Comparison of ENCODE assay signal across 8 cellular contexts in genomic region chr10:114538544-114538906, GRCh38.
DNase-seq lines count a peak whose midpoint lies in the region; TF ChIP-seq lines count a peak whose summit lies in the region.

No MANE protein-coding gene starts in this region.

- peaks cover 2% of the 10 kb centered on the region for H3K9me3 Mint-ChIP-seq in neural crest cell

- peak overlapping the region; percentile 67 for H3K27ac Mint-ChIP-seq in neural crest cell (ENCODE audit: unreplicated experiment)

- DNase-seq in ELF-1 (ENCODE audit: low read depth, low spot score): peak; percentile 60
- DNase-seq in NB4 (ENCODE audit: low read depth): peak; percentile 16
- peak; percentile 49 for DNase-seq in activated effector memory CD4-positive, alpha-beta T cell treated with Interleukin-2 at 50 U/mL for 16 hours
- no peak for DNase-seq in neural crest cell (ENCODE audit: low read depth, low spot score)
- no peak for DNase-seq in mesenteric fat pad (ENCODE audit: low spot score)
- DNase-seq in RKO (ENCODE audit: low spot score): no peak
- no peak for DNase-seq in COR-L47 (lab: John Stamatoyannopoulos, UW)
- DNase-seq in OCI-M2 (lab: John Stamatoyannopoulos, UW; ENCODE audit: unreplicated experiment): no peak

- no peaks in the 10 kb centered on the region for H3K36me3 Mint-ChIP-seq in neural crest cell (ENCODE audit: low read depth)

- H3K4me3 Mint-ChIP-seq in neural crest cell: no peak overlapping the region

- no peaks in the 10 kb centered on the region for H3K27me3 Mint-ChIP-seq in neural crest cell (ENCODE audit: low read depth)

- peaks cover 20% of the 10 kb centered on the region for H3K4me1 Mint-ChIP-seq in neural crest cell

- TF ChIP-seq POLR2A in NB4 (IDR thresholded peaks at IDR 0.05; ENCODE audit: extremely low read depth, insufficient read length): no peak

- no peak for TF ChIP-seq CTCF in NB4 (IDR thresholded peaks at IDR 0.05; ENCODE audit: low read depth, low read length)
- no peak for TF ChIP-seq CTCF in neural crest cell (conservative IDR thresholded peaks at IDR 0.05)

- H3K4me3 ChIP-seq in NB4 (ENCODE audit: low read depth, low read length): no peak overlapping the region

Comparison
In these comparisons a context has a peak if more than half of its experiments do, and no peak if none do; other contexts are left out.
1. DNase-seq: peak in ELF-1 (single experiment), NB4 (single experiment) and activated effector memory CD4-positive, alpha-beta T cell treated with Interleukin-2 at 50 U/mL for 16 hours (single experiment); none in neural crest cell (single experiment), mesenteric fat pad (single experiment), RKO (single experiment), COR-L47 (single experiment) and OCI-M2 (single experiment).